In genomic region chr10:116632831-116633600, GRCh38 we compare ENCODE assay signal across 25 cellular contexts. TPM values are rescaled to one million over a fixed set of nuclear protein-coding genes. Genes with fewer than 3 reads are reported as not detected.
"Had no signal": no experiment of that assay in that cellular context is flagged by ENCODE, and none has a peak within 500 bp of the region (broad histone marks: within the 10 kb centered on the region; RNA-seq: fewer than 3 reads in every experiment).

No MANE protein-coding gene starts in this region.

- DNase-seq: Kasumi-1, MM.1S, NCI-H1092 treated with DMSO at 0.1 percent for 48 hours, NCI-H1436 treated with DMSO at 0.1 percent for 48 hours, NCI-H1694, NCI-H187 treated with DMSO at 0.1 percent for 48 hours, NCI-H2029 treated with DMSO at 0.1 percent for 48 hours, NCI-H2171, NCI-H226, NCI-H446, NCI-H510A, NCI-H524 treated with DMSO at 0.1 percent for 48 hours, NCI-H69, NCI-H774, Right ventricle myocardium superior, RPMI8226, SIG-M5 had no signal

- H3K4me3 ChIP-seq: K562, SJSA1, SK-N-MC had no signal

- ATAC-seq: K562 had no signal

- H3K9me3 ChIP-seq: SJSA1 had no signal

- H3K27me3 ChIP-seq: SJSA1 had no signal

- H3K27ac ChIP-seq: HL-60, KMS-11, SJSA1, SK-N-MC had no signal

- H3K36me3 ChIP-seq: SJSA1 had no signal

- FAIRE-seq: HTR-8/SVneo, K562 had no signal

- H3K4me1 ChIP-seq: SJSA1 had no signal

RNA-seq across cellular contexts. Expression of gene PNLIPRP2, which starts 12.3 kb away (rescaled TPM):
- total RNA-seq: M059J, Right ventricle myocardium superior, SJSA1 had no signal
- polyA plus RNA-seq: IgD-negative memory B cell, K562 had no signal

RNA-seq across cellular contexts. Expression of gene PNLIPRP1, which starts 42.3 kb away (rescaled TPM):
- total RNA-seq: M059J, Right ventricle myocardium superior, SJSA1 had no signal
- polyA plus RNA-seq: IgD-negative memory B cell, K562 had no signal
